In the genomic region with DNA sequence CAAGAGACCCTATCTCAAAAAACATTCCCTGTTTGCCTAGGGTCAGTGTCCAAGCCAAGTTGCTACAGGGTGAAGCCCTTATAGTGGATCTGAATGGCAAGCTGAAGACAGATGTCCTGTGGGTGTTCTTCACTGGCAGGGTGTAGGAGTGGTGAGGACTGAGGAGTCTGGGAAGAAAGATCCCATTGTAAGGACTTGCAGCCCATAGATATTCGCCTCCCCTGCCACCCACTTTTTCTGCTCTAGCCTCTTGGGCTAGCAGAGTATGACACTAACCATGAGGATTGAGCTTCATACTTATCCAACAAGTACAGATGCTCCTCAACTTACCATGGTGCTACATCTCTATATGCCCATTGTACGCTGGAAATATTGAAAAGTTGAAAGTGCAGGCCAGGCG, we compare ENCODE assay signal across 32 cellular contexts. TPM values are rescaled to one million over a fixed set of nuclear protein-coding genes. Genes with fewer than 3 reads are reported as not detected.
"Had no signal": no experiment of that assay in that cellular context is flagged by ENCODE, and none has a peak within 500 bp of the region (broad histone marks: within the 10 kb centered on the region; RNA-seq: fewer than 3 reads in every experiment).

No MANE protein-coding gene starts in this region.

- H3K4me3 ChIP-seq: adrenal gland, ascending aorta, body of pancreas, breast epithelium, cardiac muscle cell had no signal

- H3K36me3 ChIP-seq: adrenal gland, ascending aorta, brain microvascular endothelial cell, breast epithelium, cardiac muscle cell had no signal

- DNase-seq: activated effector memory CD4-positive, alpha-beta T cell treated with anti-CD3 and anti-CD28 coated beads, Interleukin-2, amount 50 U/mL, for 16 hours; activated effector memory CD4-positive, alpha-beta T cell treated with Interleukin-2 at 50 U/mL for 16 hours; activated gamma-delta T cell; activated gamma-delta T cell treated with Interleukin-2 at 50 U/mL for 16 hours; activated naive CD4-positive, alpha-beta T cell; activated naive CD4-positive, alpha-beta T cell treated with anti-CD3 and anti-CD28 coated beads for 36 hours; activated naive CD4-positive, alpha-beta T cell treated with anti-CD3 and anti-CD28 coated beads, Interleukin-2, amount 10 ng/mL, durations not matched to agents 7 days and 5 days; activated naive CD4-positive, alpha-beta T cell treated with anti-CD3 and anti-CD28 coated beads, Interleukin-2, amount 50 U/mL, for 16 hours; activated naive CD4-positive, alpha-beta T cell treated with Interleukin-2 at 50 U/mL for 16 hours; activated naive CD8-positive, alpha-beta T cell treated with anti-CD3 and anti-CD28 coated beads for 36 hours; activated naive CD8-positive, alpha-beta T cell treated with anti-CD3 and anti-CD28 coated beads, Interleukin-2, amount 10 ng/mL, durations not matched to agents 7 days and 5 days; activated naive CD8-positive, alpha-beta T cell treated with anti-CD3 and anti-CD28 coated beads, Interleukin-2, amount 50 U/mL, for 24 hours; activated T-cell treated with anti-CD3 and anti-CD28 coated beads, Interleukin-2, amount 50 U/mL, for 1 hour; activated T-cell treated with anti-CD3 and anti-CD28 coated beads, Interleukin-2, amount 50 U/mL, for 24 hours; activated T-cell treated with anti-CD3 and anti-CD28 coated beads, Interleukin-2, amount 50 U/mL, for 4 hours; activated T-cell treated with anti-CD3 and anti-CD28 coated beads, Interleukin-2, amount 50 U/mL, for 48 hours; activated T-cell treated with anti-CD3 and anti-CD28 coated beads, Interleukin-2, amount 50 U/mL, for 72 hours; adrenal gland; amniotic stem cell; amygdala; anterior cingulate cortex; aorta; body of pancreas; brain microvascular endothelial cell; caudate nucleus; central memory CD4-positive, alpha-beta T cell; cerebellar nuclear complex had no signal

- H3K4me1 ChIP-seq: body of pancreas, breast epithelium had no signal

- H3K27ac ChIP-seq: adrenal gland, ascending aorta, body of pancreas, brain microvascular endothelial cell, breast epithelium, cardiac muscle cell had no signal

- ATAC-seq: activated naive CD4-positive, alpha-beta T cell treated with anti-CD3 and anti-CD28 coated beads, Interleukin-2, amount 50 U/mL, for 72 hours; activated naive CD8-positive, alpha-beta T cell treated with anti-CD3 and anti-CD28 coated beads, Interleukin-2, amount 50 U/mL, for 24 hours; activated T-cell treated with anti-CD3 and anti-CD28 coated beads, Interleukin-2, amount 50 U/mL, for 4 hours; activated T-cell treated with anti-CD3 and anti-CD28 coated beads, Interleukin-2, amount 50 U/mL, for 72 hours; activated T-helper 17 cell treated with anti-CD3 and anti-CD28 coated beads, Interleukin-2, amount 50 U/mL, for 72 hours; body of pancreas had no signal

- H3K27me3 ChIP-seq: adrenal gland, ascending aorta, body of pancreas, brain microvascular endothelial cell, breast epithelium, cardiac muscle cell had no signal

- H3K9me3 ChIP-seq: adrenal gland, ascending aorta, body of pancreas, breast epithelium had no signal

RNA-seq across cellular contexts. Expression of a gene that starts 16.3 kb away (rescaled TPM):
- polyA plus RNA-seq: cardiac muscle cell had no signal
